ENCODE assay signal across 1 cellular context in the genomic region with DNA sequence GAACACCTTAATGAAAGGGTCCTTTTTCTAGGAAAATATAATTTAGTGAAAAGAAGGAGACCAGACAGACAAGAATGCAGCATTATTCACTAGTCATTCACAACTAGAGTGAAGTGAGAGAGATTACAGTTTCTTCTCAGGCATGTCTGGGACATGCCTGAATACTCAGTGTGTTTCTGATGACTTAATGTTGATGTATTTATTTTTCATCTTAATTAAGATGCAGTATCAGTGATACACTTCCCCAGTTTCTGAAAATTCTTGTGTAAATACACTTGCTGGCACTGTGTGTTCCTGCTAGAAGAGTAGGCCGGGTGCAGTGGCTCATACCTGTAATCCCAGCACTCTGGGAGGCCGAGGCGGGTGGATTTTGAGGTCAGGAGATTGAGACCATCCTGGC.
TF ChIP-seq lines count a peak whose summit lies in the region.

No MANE protein-coding gene starts in this region.

TF ChIP-seq in GM23338, 12 proteins besides CTCF, POLR2A, EP300 and RAD21 (continued from another document):
- TF ChIP-seq, protein P1, sequence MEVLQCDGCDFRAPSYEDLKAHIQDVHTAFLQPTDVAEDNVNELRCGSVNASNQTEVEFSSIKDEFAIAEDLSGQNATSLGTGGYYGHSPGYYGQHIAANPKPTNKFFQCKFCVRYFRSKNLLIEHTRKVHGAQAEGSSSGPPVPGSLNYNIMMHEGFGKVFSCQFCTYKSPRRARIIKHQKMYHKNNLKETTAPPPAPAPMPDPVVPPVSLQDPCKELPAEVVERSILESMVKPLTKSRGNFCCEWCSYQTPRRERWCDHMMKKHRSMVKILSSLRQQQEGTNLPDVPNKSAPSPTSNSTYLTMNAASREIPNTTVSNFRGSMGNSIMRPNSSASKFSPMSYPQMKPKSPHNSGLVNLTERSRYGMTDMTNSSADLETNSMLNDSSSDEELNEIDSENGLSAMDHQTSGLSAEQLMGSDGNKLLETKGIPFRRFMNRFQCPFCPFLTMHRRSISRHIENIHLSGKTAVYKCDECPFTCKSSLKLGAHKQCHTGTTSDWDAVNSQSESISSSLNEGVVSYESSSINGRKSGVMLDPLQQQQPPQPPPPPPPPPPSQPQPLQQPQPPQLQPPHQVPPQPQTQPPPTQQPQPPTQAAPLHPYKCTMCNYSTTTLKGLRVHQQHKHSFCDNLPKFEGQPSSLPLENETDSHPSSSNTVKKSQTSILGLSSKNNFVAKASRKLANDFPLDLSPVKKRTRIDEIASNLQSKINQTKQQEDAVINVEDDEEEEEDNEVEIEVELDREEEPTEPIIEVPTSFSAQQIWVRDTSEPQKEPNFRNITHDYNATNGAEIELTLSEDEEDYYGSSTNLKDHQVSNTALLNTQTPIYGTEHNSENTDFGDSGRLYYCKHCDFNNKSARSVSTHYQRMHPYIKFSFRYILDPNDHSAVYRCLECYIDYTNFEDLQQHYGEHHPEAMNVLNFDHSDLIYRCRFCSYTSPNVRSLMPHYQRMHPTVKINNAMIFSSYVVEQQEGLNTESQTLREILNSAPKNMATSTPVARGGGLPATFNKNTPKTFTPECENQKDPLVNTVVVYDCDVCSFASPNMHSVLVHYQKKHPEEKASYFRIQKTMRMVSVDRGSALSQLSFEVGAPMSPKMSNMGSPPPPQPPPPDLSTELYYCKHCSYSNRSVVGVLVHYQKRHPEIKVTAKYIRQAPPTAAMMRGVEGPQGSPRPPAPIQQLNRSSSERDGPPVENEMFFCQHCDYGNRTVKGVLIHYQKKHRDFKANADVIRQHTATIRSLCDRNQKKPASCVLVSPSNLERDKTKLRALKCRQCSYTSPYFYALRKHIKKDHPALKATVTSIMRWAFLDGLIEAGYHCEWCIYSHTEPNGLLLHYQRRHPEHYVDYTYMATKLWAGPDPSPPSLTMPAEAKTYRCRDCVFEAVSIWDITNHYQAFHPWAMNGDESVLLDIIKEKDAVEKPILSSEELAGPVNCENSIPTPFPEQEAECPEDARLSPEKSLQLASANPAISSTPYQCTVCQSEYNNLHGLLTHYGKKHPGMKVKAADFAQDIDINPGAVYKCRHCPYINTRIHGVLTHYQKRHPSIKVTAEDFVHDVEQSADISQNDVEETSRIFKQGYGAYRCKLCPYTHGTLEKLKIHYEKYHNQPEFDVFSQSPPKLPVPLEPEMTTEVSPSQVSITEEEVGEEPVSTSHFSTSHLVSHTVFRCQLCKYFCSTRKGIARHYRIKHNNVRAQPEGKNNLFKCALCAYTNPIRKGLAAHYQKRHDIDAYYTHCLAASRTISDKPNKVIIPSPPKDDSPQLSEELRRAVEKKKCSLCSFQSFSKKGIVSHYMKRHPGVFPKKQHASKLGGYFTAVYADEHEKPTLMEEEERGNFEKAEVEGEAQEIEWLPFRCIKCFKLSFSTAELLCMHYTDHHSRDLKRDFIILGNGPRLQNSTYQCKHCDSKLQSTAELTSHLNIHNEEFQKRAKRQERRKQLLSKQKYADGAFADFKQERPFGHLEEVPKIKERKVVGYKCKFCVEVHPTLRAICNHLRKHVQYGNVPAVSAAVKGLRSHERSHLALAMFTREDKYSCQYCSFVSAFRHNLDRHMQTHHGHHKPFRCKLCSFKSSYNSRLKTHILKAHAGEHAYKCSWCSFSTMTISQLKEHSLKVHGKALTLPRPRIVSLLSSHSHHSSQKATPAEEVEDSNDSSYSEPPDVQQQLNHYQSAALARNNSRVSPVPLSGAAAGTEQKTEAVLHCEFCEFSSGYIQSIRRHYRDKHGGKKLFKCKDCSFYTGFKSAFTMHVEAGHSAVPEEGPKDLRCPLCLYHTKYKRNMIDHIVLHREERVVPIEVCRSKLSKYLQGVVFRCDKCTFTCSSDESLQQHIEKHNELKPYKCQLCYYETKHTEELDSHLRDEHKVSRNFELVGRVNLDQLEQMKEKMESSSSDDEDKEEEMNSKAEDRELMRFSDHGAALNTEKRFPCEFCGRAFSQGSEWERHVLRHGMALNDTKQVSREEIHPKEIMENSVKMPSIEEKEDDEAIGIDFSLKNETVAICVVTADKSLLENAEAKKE (CRISPR knock-in tag; IDR thresholded peaks at IDR 0.05) = no peak
- no peak for TF ChIP-seq EZH2phosphoT487 (IDR thresholded peaks at IDR 0.05; ENCODE audit: unreplicated experiment)
- TF ChIP-seq, protein P2, sequence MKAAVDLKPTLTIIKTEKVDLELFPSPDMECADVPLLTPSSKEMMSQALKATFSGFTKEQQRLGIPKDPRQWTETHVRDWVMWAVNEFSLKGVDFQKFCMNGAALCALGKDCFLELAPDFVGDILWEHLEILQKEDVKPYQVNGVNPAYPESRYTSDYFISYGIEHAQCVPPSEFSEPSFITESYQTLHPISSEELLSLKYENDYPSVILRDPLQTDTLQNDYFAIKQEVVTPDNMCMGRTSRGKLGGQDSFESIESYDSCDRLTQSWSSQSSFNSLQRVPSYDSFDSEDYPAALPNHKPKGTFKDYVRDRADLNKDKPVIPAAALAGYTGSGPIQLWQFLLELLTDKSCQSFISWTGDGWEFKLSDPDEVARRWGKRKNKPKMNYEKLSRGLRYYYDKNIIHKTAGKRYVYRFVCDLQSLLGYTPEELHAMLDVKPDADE (IDR thresholded peaks at IDR 0.05) = no peak
- TF ChIP-seq STAT1 (IDR thresholded peaks at IDR 0.05; ENCODE audit: unreplicated experiment) = no peak
- no peak for TF ChIP-seq ZNF331 (CRISPR knock-in tag; IDR thresholded peaks at IDR 0.05; ENCODE audit: low read depth)
- no peak for TF ChIP-seq ZNF114 (CRISPR knock-in tag; IDR thresholded peaks at IDR 0.05)
- TF ChIP-seq CREB1 (CRISPR knock-in tag; IDR thresholded peaks at IDR 0.05; ENCODE audit: low read depth) = no peak
- no peak for TF ChIP-seq JUNB (IDR thresholded peaks at IDR 0.05; ENCODE audit: unreplicated experiment)
- no peak for TF ChIP-seq NANOG (IDR thresholded peaks at IDR 0.05; ENCODE audit: borderline replicate concordance)
